Comparison of ENCODE assay signal across 8 cellular contexts in genomic region chr4:183840311-183840710, GRCh38.
DNase-seq lines count a peak whose midpoint lies in the region; ATAC-seq, FAIRE-seq and TF ChIP-seq lines count a peak whose summit lies in the region.

No MANE protein-coding gene starts in this region.

- H2BK120ac ChIP-seq in H9 (ENCODE audit: low read depth, low read length, poor library complexity, severe bottlenecking), result no peak overlapping the region

- intact Hi-C loops in mammary epithelial cell (cut with micrococcal nuclease) (loop anchor here (1.0 to 5.0 kb wide), 5 partner anchors 217 to 410 kb away; no protein-coding TSS in a partner anchor), kidney (cut with DNase I) (loop anchor here (5.0 kb wide), 1 partner anchor 327 kb away; no protein-coding TSS in a partner anchor)

- H4K5ac ChIP-seq in H9 (ENCODE audit: insufficient read length, low read depth, low read length), result no peak overlapping the region

- no peaks in the 10 kb centered on the region for H4K20me1 ChIP-seq in H9 (ENCODE audit: control insufficient read depth, insufficient read depth, insufficient read length)
- no peaks in the 10 kb centered on the region for H4K20me1 ChIP-seq in mammary epithelial cell (ENCODE audit: insufficient read depth, low read length)

- H3K79me2 ChIP-seq in H9 (ENCODE audit: insufficient read depth, low read length) (no peaks in the 10 kb centered on the region), mammary epithelial cell (ENCODE audit: insufficient read depth, low read length) (no peaks in the 10 kb centered on the region)

- H3K23me2 ChIP-seq in H9 (ENCODE audit: insufficient read length, low read depth, low read length, poor library complexity, severe bottlenecking), result no peaks in the 10 kb centered on the region

- H4K8ac ChIP-seq in H9 (replicated peaks; ENCODE audit: insufficient read length, low read depth, low read length), result no peak overlapping the region

- peak; percentile 90 for FAIRE-seq in kidney (lab: Jason Lieb, UNC)

- no peak overlapping the region for H3K9ac ChIP-seq in H9 (ENCODE audit: extremely low read depth, insufficient read length, low read length)
- H3K9ac ChIP-seq in mammary epithelial cell (ENCODE audit: insufficient read depth, low read length), result no peak overlapping the region
- H3K9ac ChIP-seq in kidney (ENCODE audit: low read length in 2 of 2), result no peak overlapping the region

- no peaks in the 10 kb centered on the region for H3K36me3 Mint-ChIP-seq in H9 (ENCODE audit: insufficient read depth in 1 of 3, low read depth in 3 of 3)

- H3K4me3 ChIP-seq in WI38 (ENCODE audit: low read depth, low read length), result no peak overlapping the region
- no peak overlapping the region for H3K4me3 ChIP-seq in mammary epithelial cell (replicated peaks in 1 of 3; ENCODE audit: insufficient read depth in 1 of 3, low read depth in 2 of 3, low read length in 3 of 3)
- no peak overlapping the region for H3K4me3 ChIP-seq in kidney (ENCODE audit: low read length in 2 of 2)

- BruUV-seq in mammary epithelial cell (replicated peaks; lab: Mats Ljungman, UMichigan), result no TSS peak

- ATAC-seq in HG03039 (IDR thresholded peaks at IDR 0.05; ENCODE audit: unreplicated experiment), result no peak

- CTCF ChIA-PET in mammary epithelial cell (lab: Charles Lee; ENCODE audit: low non-redundant PET), result no interaction called here

- H2BK12ac ChIP-seq in H9 (ENCODE audit: insufficient read length, low read depth, low read length), result no peak overlapping the region

- no peak overlapping the region for H3K23ac ChIP-seq in H9 (ENCODE audit: insufficient read length, low read depth, low read length)

- no CpG with 5 or more reads among the region's 5 CpGs for WGBS in H9 (ENCODE audit: extremely low coverage, insufficient read length, low lambda C conversion rate)
- 13% methylated on average over 5 of the region's 5 CpGs for WGBS in mammary epithelial cell (ENCODE audit: low coverage, missing lambda C conversion rate)

- no peak overlapping the region for H2BK20ac ChIP-seq in H9 (ENCODE audit: low read depth, low read length, poor library complexity, severe bottlenecking)

- in situ Hi-C loops in mammary epithelial cell (cut with MboI; ENCODE audit: low sequenced_read_pairs in 2 of 2), result no loop called here

- no peak overlapping the region for H4K91ac ChIP-seq in H9 (ENCODE audit: insufficient read length, low read depth, low read length)

- H3K36me3 ChIP-seq in mammary epithelial cell (ENCODE audit: insufficient read depth, low read length), result no peaks in the 10 kb centered on the region
- no peaks in the 10 kb centered on the region for H3K36me3 ChIP-seq in kidney (ENCODE audit: control insufficient read depth in 1 of 2, insufficient read depth in 2 of 2, low read length in 2 of 2)

- DNase-seq in EH (ENCODE audit: low read depth) (peak; percentile 70), H9 (peak; percentile 74), NCI-H2029 treated with DMSO at 0.1 percent for 48 hours (lab: John Stamatoyannopoulos, UW) (peak; percentile 37), mammary epithelial cell (peak; percentile 46), kidney (no peak)
- DNase-seq in stimulated activated CD4-positive, alpha-beta T cell treated with anti-CD3 and anti-CD28 coated beads, Interleukin-2, amount 100 ng/mL, for 24 hours, result peak; percentile 74 to 76

- TF ChIP-seq CTCF in H9 (conservative IDR thresholded peaks at IDR 0.05) (peak; percentile 94), WI38 (IDR thresholded peaks at IDR 0.05; ENCODE audit: low read depth, low read length) (peak; percentile 69), mammary epithelial cell (conservative IDR thresholded peaks at IDR 0.05 in 1 of 2, IDR thresholded peaks at IDR 0.05 in 1 of 2; ENCODE audit: extremely low read depth in 1 of 2, insufficient read depth in 1 of 2, low read depth in 1 of 2, low read length in 2 of 2) (peak; percentile 85 to 90), kidney (IDR thresholded peaks at IDR 0.05; ENCODE audit: borderline replicate concordance, extremely low read depth, insufficient read depth) (peak; percentile 89)

- H3K14ac ChIP-seq in H9 (ENCODE audit: insufficient read depth, low read length), result no peak overlapping the region

- H3K79me1 ChIP-seq in H9 (ENCODE audit: insufficient read depth, low read depth, low read length, poor library complexity, severe bottlenecking), result no peaks in the 10 kb centered on the region

- no peak overlapping the region for H3K56ac ChIP-seq in H9 (ENCODE audit: insufficient read length, low read depth, low read length)

- H2BK15ac ChIP-seq in H9 (ENCODE audit: low read depth, low read length), result no peak overlapping the region

- no peak overlapping the region for H2BK5ac ChIP-seq in H9 (ENCODE audit: insufficient read length, low read length)

- peaks cover 15% of the 10 kb centered on the region in 2 experiments; a peak in 3 of 4 replicates for H3K4me1 Mint-ChIP-seq in H9

- H3K4me2 ChIP-seq in H9 (ENCODE audit: insufficient read depth, insufficient read length, low read length) (no peak overlapping the region), mammary epithelial cell (ENCODE audit: insufficient read depth, low read depth, low read length) (no peak overlapping the region)

- H3K4me3 Mint-ChIP-seq in H9, result no peak overlapping the region

- no peaks in the 10 kb centered on the region for H3K9me3 ChIP-seq in H9 (ENCODE audit: control insufficient read depth, low read depth, low read length)
- no peaks in the 10 kb centered on the region for H3K9me3 ChIP-seq in mammary epithelial cell (replicated peaks; ENCODE audit: insufficient read depth, low read length)
- no peaks in the 10 kb centered on the region for H3K9me3 ChIP-seq in kidney (ENCODE audit: control insufficient read depth in 1 of 2, low read length in 2 of 2)

- dilution Hi-C loops in mammary epithelial cell (cut with HindIII; ENCODE audit: low sequenced_read_pairs), result loop anchor here (10.0 kb wide), 1 partner anchor 324 kb away; no protein-coding TSS in a partner anchor

- H3K4me1 ChIP-seq in H9 (ENCODE audit: insufficient read depth, low read length) (no peaks in the 10 kb centered on the region), mammary epithelial cell (ENCODE audit: insufficient read depth, low read length) (no peaks in the 10 kb centered on the region), kidney (ENCODE audit: control insufficient read depth in 1 of 2, insufficient read depth in 1 of 2, low read depth in 1 of 2, low read length in 2 of 2) (no peaks in the 10 kb centered on the region)

- H3K27me3 Mint-ChIP-seq in H9 (ENCODE audit: low read depth), result no peaks in the 10 kb centered on the region; the same call in 1 of the 2 replicates

- no peak overlapping the region for H3K4ac ChIP-seq in H9 (ENCODE audit: low read depth, low read length)

- H3K27ac ChIP-seq in H9 (ENCODE audit: insufficient read length, low read depth, low read length), result no peak overlapping the region
- no peak overlapping the region for H3K27ac ChIP-seq in mammary epithelial cell (ENCODE audit: insufficient read depth, low read depth, low read length)
- H3K27ac ChIP-seq in kidney (ENCODE audit: low read depth in 2 of 2, low read length in 2 of 2), result no peak overlapping the region

- no peak overlapping the region for H3K27ac Mint-ChIP-seq in H9

- no peak overlapping the region for H3T11ph ChIP-seq in H9 (ENCODE audit: low read length)

- H2AFZ ChIP-seq in H9 (ENCODE audit: low read length), result no peak overlapping the region
- no peak overlapping the region for H2AFZ ChIP-seq in mammary epithelial cell (ENCODE audit: low read depth, low read length)

- no peak overlapping the region for H3K18ac ChIP-seq in H9 (ENCODE audit: insufficient read length, low read depth, low read length)

- H3K27me3 ChIP-seq in H9 (ENCODE audit: insufficient read depth, low read length), result no peaks in the 10 kb centered on the region
- H3K27me3 ChIP-seq in mammary epithelial cell (ENCODE audit: insufficient read depth, low read length), result peaks cover 3% of the 10 kb centered on the region

- H2AK5ac ChIP-seq in H9 (ENCODE audit: insufficient read length, low read length), result no peak overlapping the region

- no peaks in the 10 kb centered on the region for H3K9me3 Mint-ChIP-seq in H9
